In genomic region chr18:31244737-31245432, GRCh38 we compare ENCODE assay signal across 13 cellular contexts.
A peak's percentile ranks its signal among the peaks of the same experiment; 100 is the strongest.
DNase-seq lines count a peak whose midpoint lies in the region; ATAC-seq and TF ChIP-seq lines count a peak whose summit lies in the region.
"Had no signal": no experiment of that assay in that cellular context is flagged by ENCODE, and none has a peak within 500 bp of the region (broad histone marks: within the 10 kb centered on the region; RNA-seq: fewer than 3 reads in every experiment).

No MANE protein-coding gene starts in this region.

- H3K27me3 ChIP-seq in heart left ventricle: no peaks in the 10 kb centered on the region
- H3K27me3 ChIP-seq in colonic mucosa: no peaks in the 10 kb centered on the region
- H3K27me3 ChIP-seq in right lobe of liver: no peaks in the 10 kb centered on the region
- H3K27me3 ChIP-seq in transverse colon: no peaks in the 10 kb centered on the region
- H3K27me3 ChIP-seq: upper lobe of right lung had no signal

- TF ChIP-seq CTCF in heart left ventricle (IDR thresholded peaks at IDR 0.05): no peak
- no peak for TF ChIP-seq CTCF in colonic mucosa (IDR thresholded peaks at IDR 0.05)
- no peak for TF ChIP-seq CTCF in right lobe of liver (IDR thresholded peaks at IDR 0.05)
- no peak for TF ChIP-seq CTCF in transverse colon (IDR thresholded peaks at IDR 0.05)

- in situ Hi-C loops in transverse colon (cut with MboI; ENCODE audit: low pct_ligation_motif_present in 1 of 4, low pct_unique_long_range_greater_than_20kb in 1 of 4, low sequenced_read_pairs in 3 of 4): no loop called here

- H3K36me3 ChIP-seq in heart left ventricle: no peaks in the 10 kb centered on the region
- no peaks in the 10 kb centered on the region for H3K36me3 ChIP-seq in colonic mucosa
- no peaks in the 10 kb centered on the region for H3K36me3 ChIP-seq in right lobe of liver
- H3K36me3 ChIP-seq in transverse colon: no peaks in the 10 kb centered on the region
- H3K36me3 ChIP-seq: upper lobe of right lung had no signal

- peak overlapping the region in 11 of 12 donors; percentile 15 to 66 (median 43) for H3K27ac ChIP-seq in heart left ventricle
- H3K27ac ChIP-seq in colonic mucosa: peak overlapping the region; percentile 37
- H3K27ac ChIP-seq in right lobe of liver: peak overlapping the region; percentile 30 to 65 (median 65)
- H3K27ac ChIP-seq in transverse colon: peak overlapping the region; percentile 51 to 72 (median 68)
- H3K27ac ChIP-seq: psoas muscle, upper lobe of right lung had no signal

- intact Hi-C loops in heart left ventricle (cut with DNase I) (loop anchor here in 4 of 10 donors (5.0 to 10.0 kb wide), 3 partner anchors 60 to 148 kb away; partner anchors contain the start of gene DSC2 (in 2 of the 4)), left ventricle myocardium superior (cut with micrococcal nuclease) (no loop called here), colonic mucosa (cut with DNase I) (no loop called here), right lobe of liver (cut with DNase I) (no loop called here), transverse colon (cut with DNase I; ENCODE audit: low total_unique reads) (no loop called here)

- H3K4me3 ChIP-seq in heart left ventricle (peak overlapping the region in 5 of 12 donors; percentile 0 to 22 (median 15)), colonic mucosa (no peak overlapping the region), right lobe of liver (peak overlapping the region in 2 of 3 donors; percentile 1), transverse colon (no peak overlapping the region)
- H3K4me3 ChIP-seq: psoas muscle, upper lobe of right lung had no signal

- no peak for TF ChIP-seq EP300 in transverse colon (IDR thresholded peaks at IDR 0.05; ENCODE audit: low read depth)

- H3K9ac ChIP-seq in colonic mucosa (ENCODE audit: low read depth in 2 of 2, low read length in 2 of 2): peak overlapping the region in 1 of 2 donors; percentile 57

- TF ChIP-seq POLR2A in heart left ventricle (IDR thresholded peaks at IDR 0.05) (no peak), right lobe of liver (IDR thresholded peaks at IDR 0.05) (no peak), transverse colon (IDR thresholded peaks at IDR 0.05) (no peak)

- peaks cover 0 to 48% (median 20%) of the 10 kb centered on the region in 12 donors for H3K4me1 ChIP-seq in heart left ventricle
- no peaks in the 10 kb centered on the region for H3K4me1 ChIP-seq in colonic mucosa
- peaks cover 0 to 44% (median 22%) of the 10 kb centered on the region in 4 donors for H3K4me1 ChIP-seq in right lobe of liver
- peaks cover 4 to 55% (median 37%) of the 10 kb centered on the region in 4 donors for H3K4me1 ChIP-seq in transverse colon
- H3K4me1 ChIP-seq: psoas muscle, upper lobe of right lung had no signal

- ATAC-seq in heart left ventricle (peak in 1 of 4 donors; percentile 11), left ventricle myocardium superior (no peak), right lobe of liver (peak in 3 of 4 donors; percentile 6 to 41 (median 36)), HG03108 (IDR thresholded peaks at IDR 0.05; ENCODE audit: unreplicated experiment) (no peak)
- ATAC-seq: activated naive CD4-positive, alpha-beta T cell treated with anti-CD3 and anti-CD28 coated beads, Interleukin-2, amount 50 U/mL, for 72 hours; psoas muscle; upper lobe of right lung had no signal

- no peaks in the 10 kb centered on the region for H3K9me3 ChIP-seq in heart left ventricle
- no peaks in the 10 kb centered on the region for H3K9me3 ChIP-seq in colonic mucosa
- no peaks in the 10 kb centered on the region for H3K9me3 ChIP-seq in right lobe of liver
- no peaks in the 10 kb centered on the region for H3K9me3 ChIP-seq in transverse colon
- H3K9me3 ChIP-seq: psoas muscle, upper lobe of right lung had no signal

- WGBS in heart left ventricle, 4 donors: 35 to 53% (median 41%) methylated on average over 7 of the region's 7 CpGs
- WGBS in right lobe of liver (ENCODE audit: insufficient coverage, low coverage, low lambda C conversion rate, missing lambda C conversion rate): 12% methylated on average over 7 of the region's 7 CpGs
- 19% methylated on average over 7 of the region's 7 CpGs for WGBS in transverse colon (ENCODE audit: low coverage in 1 of 2), 2 donors

- DNase-seq in heart left ventricle (no peak), left ventricle myocardium superior (no peak), colonic mucosa (no peak), right lobe of liver (no peak), transverse colon (no peak), NCI-H2107 treated with DMSO at 0.1 percent for 48 hours (lab: John Stamatoyannopoulos, UW; ENCODE audit: unreplicated experiment) (no peak), KG1 (lab: John Stamatoyannopoulos, UW) (no peak)
- DNase-seq: activated CD4-positive, alpha-beta memory T cell treated with anti-CD3 and anti-CD28 coated beads for 36 hours; psoas muscle; SW 1271; upper lobe of right lung had no signal

Comparison
In these comparisons a context has a peak if more than half of its experiments do, and no peak if none do; other contexts are left out.
1. ATAC-seq: peak in right lobe of liver (3 of 4); none in left ventricle myocardium superior (single experiment) and HG03108 (single experiment).
2. H3K4me3 ChIP-seq: peak in right lobe of liver (2 of 3); none in colonic mucosa (single experiment) and transverse colon (0 of 4).
3. Peak in every context shown above with its lines, with median percentiles within 50 percentile points of each other: H3K27ac ChIP-seq.